9 cellular contexts compared by ENCODE assay signal in the genomic region with DNA sequence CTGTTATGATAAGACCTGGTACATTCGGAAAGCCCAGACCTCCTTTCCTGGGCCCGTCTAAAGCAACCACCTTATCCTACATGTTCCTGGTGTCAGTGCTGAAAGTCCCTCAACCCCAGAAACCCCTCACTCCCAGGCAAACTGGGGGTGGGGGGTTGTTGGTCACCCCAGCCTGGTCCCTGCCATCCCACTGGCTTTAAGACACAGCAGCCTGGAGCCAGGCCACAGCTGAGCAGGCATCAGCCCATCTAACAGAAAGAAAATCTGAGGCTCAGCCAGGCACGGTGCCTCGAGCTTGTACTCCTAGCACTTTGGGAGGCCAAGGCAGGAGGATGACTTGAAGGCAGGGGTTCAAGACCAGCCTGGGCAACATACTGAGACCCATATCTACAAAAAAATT. TPM values are rescaled to one million over a fixed set of nuclear protein-coding genes. Genes with fewer than 3 reads are reported as not detected.
A peak's percentile ranks its signal among the peaks of the same experiment; 100 is the strongest.
DNase-seq lines count a peak whose midpoint lies in the region; ATAC-seq and TF ChIP-seq lines count a peak whose summit lies in the region.
"Had no signal": no experiment of that assay in that cellular context is flagged by ENCODE, and none has a peak within 500 bp of the region (broad histone marks: within the 10 kb centered on the region; RNA-seq: fewer than 3 reads in every experiment).

No MANE protein-coding gene starts in this region.

- H3K4me1 Mint-ChIP-seq in activated CD8-positive, alpha-beta memory T cell treated with anti-CD3 and anti-CD28 coated beads, Interleukin-2, amount 10 ng/mL, durations not matched to agents 7 days and 5 days = peaks cover 56% of the 10 kb centered on the region
- peaks cover 25% of the 10 kb centered on the region for H3K4me1 Mint-ChIP-seq in activated T-helper 17 cell treated with anti-CD3 and anti-CD28 coated beads, Interleukin-2, amount 50 U/mL, for 72 hours

- H3K4me3 Mint-ChIP-seq in activated CD8-positive, alpha-beta memory T cell treated with anti-CD3 and anti-CD28 coated beads, Interleukin-2, amount 10 ng/mL, durations not matched to agents 7 days and 5 days = peak overlapping the region; percentile 100
- peak overlapping the region; percentile 92 for H3K4me3 Mint-ChIP-seq in activated T-helper 17 cell treated with anti-CD3 and anti-CD28 coated beads, Interleukin-2, amount 50 U/mL, for 72 hours

- CTCF ChIA-PET in activated CD8-positive, alpha-beta memory T cell treated with anti-CD3 and anti-CD28 coated beads, Interleukin-2, amount 10 ng/mL, durations not matched to agents 7 days and 5 days (lab: Charles Lee) = interaction anchor here (0.7 to 10.4 kb wide), 6 partner anchors 11 to 203 kb away, joined by 3 to 166 read pairs (median 6); no protein-coding TSS in a partner anchor

- ATAC-seq in activated CD8-positive, alpha-beta memory T cell treated with anti-CD3 and anti-CD28 coated beads, Interleukin-2, amount 10 ng/mL, durations not matched to agents 7 days and 5 days = no peak
- ATAC-seq in activated T-helper 17 cell treated with anti-CD3 and anti-CD28 coated beads, Interleukin-2, amount 50 U/mL, for 72 hours (replicated peaks) = no peak
- ATAC-seq in lower lobe of right lung = no peak
- ATAC-seq in GM18498 (IDR thresholded peaks at IDR 0.05; ENCODE audit: unreplicated experiment) = no peak

- no peaks in the 10 kb centered on the region for H3K36me3 ChIP-seq in lower lobe of right lung
- peaks cover 7% of the 10 kb centered on the region for H3K36me3 ChIP-seq in thymus (ENCODE audit: control insufficient read depth, insufficient read depth)

- peak overlapping the region; percentile 100 for H3K27ac Mint-ChIP-seq in activated CD8-positive, alpha-beta memory T cell treated with anti-CD3 and anti-CD28 coated beads, Interleukin-2, amount 10 ng/mL, durations not matched to agents 7 days and 5 days
- peak overlapping the region; percentile 92 for H3K27ac Mint-ChIP-seq in activated T-helper 17 cell treated with anti-CD3 and anti-CD28 coated beads, Interleukin-2, amount 50 U/mL, for 72 hours

- peak overlapping the region; percentile 75 for H3K27ac ChIP-seq in lower lobe of right lung
- peak overlapping the region; percentile 88 for H3K27ac ChIP-seq in thymus (ENCODE audit: low read depth)

- H3K27me3 Mint-ChIP-seq in activated CD8-positive, alpha-beta memory T cell treated with anti-CD3 and anti-CD28 coated beads, Interleukin-2, amount 10 ng/mL, durations not matched to agents 7 days and 5 days = no peaks in the 10 kb centered on the region
- H3K27me3 Mint-ChIP-seq in activated T-helper 17 cell treated with anti-CD3 and anti-CD28 coated beads, Interleukin-2, amount 50 U/mL, for 72 hours = no peaks in the 10 kb centered on the region

- no peaks in the 10 kb centered on the region for H3K9me3 Mint-ChIP-seq in activated CD8-positive, alpha-beta memory T cell treated with anti-CD3 and anti-CD28 coated beads, Interleukin-2, amount 10 ng/mL, durations not matched to agents 7 days and 5 days (ENCODE audit: low read depth)
- H3K9me3 Mint-ChIP-seq in activated T-helper 17 cell treated with anti-CD3 and anti-CD28 coated beads, Interleukin-2, amount 50 U/mL, for 72 hours = no peaks in the 10 kb centered on the region

- WGBS in thymus = 92% methylated on average over 4 of the region's 4 CpGs

- intact Hi-C loops in lower lobe of right lung (cut with DNase I) (no loop called here), cardiac septum (cut with DNase I) (no loop called here)

- peaks cover 66% of the 10 kb centered on the region for H3K36me3 Mint-ChIP-seq in activated CD8-positive, alpha-beta memory T cell treated with anti-CD3 and anti-CD28 coated beads, Interleukin-2, amount 10 ng/mL, durations not matched to agents 7 days and 5 days
- H3K36me3 Mint-ChIP-seq in activated T-helper 17 cell treated with anti-CD3 and anti-CD28 coated beads, Interleukin-2, amount 50 U/mL, for 72 hours (ENCODE audit: low read depth) = peaks cover 90% of the 10 kb centered on the region

- no peaks in the 10 kb centered on the region for H3K27me3 ChIP-seq in lower lobe of right lung (ENCODE audit: low read depth)
- H3K27me3 ChIP-seq in thymus (ENCODE audit: control insufficient read depth, insufficient read depth) = no peaks in the 10 kb centered on the region

- H3K4me3 ChIP-seq in lower lobe of right lung = peak overlapping the region; percentile 50
- H3K4me3 ChIP-seq in thymus (ENCODE audit: low read length) = no peak overlapping the region

- TF ChIP-seq CTCF in lower lobe of right lung (IDR thresholded peaks at IDR 0.05) = no peak

- H3K9me3 ChIP-seq in lower lobe of right lung (no peaks in the 10 kb centered on the region), thymus (ENCODE audit: control insufficient read depth) (no peaks in the 10 kb centered on the region)

- H3K4me1 ChIP-seq in lower lobe of right lung (peaks cover 55% of the 10 kb centered on the region), thymus (ENCODE audit: control insufficient read depth, insufficient read depth, low read length) (peaks cover 50% of the 10 kb centered on the region)

- DNase-seq in activated CD8-positive, alpha-beta memory T cell treated with anti-CD3 and anti-CD28 coated beads, Interleukin-2, amount 10 ng/mL, durations not matched to agents 7 days and 5 days = peak; percentile 58
- no peak for DNase-seq in activated CD8-positive, alpha-beta memory T cell treated with anti-CD3 and anti-CD28 coated beads, Interleukin-2, amount 50 U/mL, for 48 hours
- DNase-seq in lower lobe of right lung = no peak
- no peak for DNase-seq in cardiac septum (ENCODE audit: low spot score)
- DNase-seq in NCI-H146 (lab: John Stamatoyannopoulos, UW) = no peak
- DNase-seq: NCI-H2029 had no signal

RNA-seq across cellular contexts. Expression of a gene that starts 4.5 kb away (rescaled TPM):
- 100 to 1,000 TPM; 148 to 184 TPM for total RNA-seq in activated CD8-positive, alpha-beta memory T cell treated with anti-CD3 and anti-CD28 coated beads, Interleukin-2, amount 10 ng/mL, durations not matched to agents 7 days and 5 days
- total RNA-seq in activated T-helper 17 cell treated with anti-CD3 and anti-CD28 coated beads, Interleukin-2, amount 50 U/mL, for 72 hours = 10 to 100 TPM; 79.7 to 89.1 TPM
- 59.9 TPM for total RNA-seq in lower lobe of right lung
- 28.0 TPM for polyA plus RNA-seq in thymus
- total RNA-seq in cardiac septum = 3.1 TPM

RNA-seq across cellular contexts. Expression of a gene that starts 31.3 kb away (rescaled TPM):
- under 1 TPM; 0.16 to 0.20 TPM for total RNA-seq in activated CD8-positive, alpha-beta memory T cell treated with anti-CD3 and anti-CD28 coated beads, Interleukin-2, amount 10 ng/mL, durations not matched to agents 7 days and 5 days
- total RNA-seq in activated T-helper 17 cell treated with anti-CD3 and anti-CD28 coated beads, Interleukin-2, amount 50 U/mL, for 72 hours = under 1 TPM; 0.24 to 0.71 TPM
- total RNA-seq in lower lobe of right lung = 13.4 TPM
- 4.0 TPM for polyA plus RNA-seq in thymus
- 3.4 TPM for total RNA-seq in cardiac septum

Comparison
In these comparisons a context has a peak if more than half of its experiments do, and no peak if none do; other contexts are left out.
1. RNA of a gene that starts 4.5 kb away (total RNA-seq): 148 to 184 TPM in activated CD8-positive, alpha-beta memory T cell treated with anti-CD3 and anti-CD28 coated beads, Interleukin-2, amount 10 ng/mL, durations not matched to agents 7 days and 5 days, 79.7 to 89.1 TPM in activated T-helper 17 cell treated with anti-CD3 and anti-CD28 coated beads, Interleukin-2, amount 50 U/mL, for 72 hours and 59.9 TPM in lower lobe of right lung (single experiment); 3.1 TPM in cardiac septum (single experiment); every median in the first group is over 10 times any median in the second.